ENCODE assay signal across 22 cellular contexts in genomic region chr22:48704335-48704734, GRCh38.
"Had no signal": no experiment of that assay in that cellular context is flagged by ENCODE, and none has a peak within 500 bp of the region (broad histone marks: within the 10 kb centered on the region; RNA-seq: fewer than 3 reads in every experiment).

No MANE protein-coding gene starts in this region.

- H3K27me3 ChIP-seq: brain microvascular endothelial cell, left lung, ovary, thyroid gland, uterus had no signal

- DNase-seq: activated CD4-positive, alpha-beta T cell treated with anti-CD3 and anti-CD28 coated beads for 1 hour; activated CD4-positive, alpha-beta T cell treated with anti-CD3 and anti-CD28 coated beads, Interleukin-2, amount 50 U/mL, for 48 hours; activated gamma-delta T cell; activated naive CD8-positive, alpha-beta T cell treated with anti-CD3 and anti-CD28 coated beads for 36 hours; activated T-cell treated with anti-CD3 and anti-CD28 coated beads, Interleukin-2, amount 50 U/mL, for 4 hours; brain microvascular endothelial cell; cerebellar nuclear complex; dermis blood vessel endothelial cell; effector memory CD8-positive, alpha-beta T cell; foreskin melanocyte; islet precursor cell; mesendoderm; SK-N-SH; T-cell; T-helper 9 cell; thyroid gland; uterus had no signal

- H3K9me3 Mint-ChIP-seq: activated naive CD8-positive, alpha-beta T cell treated with anti-CD3 and anti-CD28 coated beads for 36 hours; activated T-cell treated with anti-CD3 and anti-CD28 coated beads, Interleukin-2, amount 50 U/mL, for 4 hours; effector memory CD8-positive, alpha-beta T cell; nephron; stimulated activated effector memory CD8-positive, alpha-beta T cell treated with anti-CD3 and anti-CD28 coated beads, Interleukin-12 subunit alpha, Interleukin-12 subunit beta, amount 100 ng/mL, for 72 hours; T-cell had no signal

- H3K27ac Mint-ChIP-seq: activated naive CD8-positive, alpha-beta T cell treated with anti-CD3 and anti-CD28 coated beads for 36 hours; effector memory CD8-positive, alpha-beta T cell; nephron; stimulated activated effector memory CD8-positive, alpha-beta T cell treated with anti-CD3 and anti-CD28 coated beads, Interleukin-12 subunit alpha, Interleukin-12 subunit beta, amount 100 ng/mL, for 72 hours; T-cell had no signal

- ATAC-seq: activated T-cell treated with anti-CD3 and anti-CD28 coated beads, Interleukin-2, amount 50 U/mL, for 4 hours; effector memory CD8-positive, alpha-beta T cell; stimulated activated effector memory CD8-positive, alpha-beta T cell treated with anti-CD3 and anti-CD28 coated beads, Interleukin-12 subunit alpha, Interleukin-12 subunit beta, amount 100 ng/mL, for 72 hours; T-cell had no signal

- H3K27ac ChIP-seq: brain microvascular endothelial cell, epithelial cell of prostate, left lung, ovary, thyroid gland, uterus had no signal

- H3K9ac ChIP-seq: SK-N-SH had no signal

- H3K4me3 Mint-ChIP-seq: activated naive CD8-positive, alpha-beta T cell treated with anti-CD3 and anti-CD28 coated beads for 36 hours; activated T-cell treated with anti-CD3 and anti-CD28 coated beads, Interleukin-2, amount 50 U/mL, for 4 hours; effector memory CD8-positive, alpha-beta T cell; nephron; stimulated activated effector memory CD8-positive, alpha-beta T cell treated with anti-CD3 and anti-CD28 coated beads, Interleukin-12 subunit alpha, Interleukin-12 subunit beta, amount 100 ng/mL, for 72 hours; T-cell had no signal

- H3K4me1 ChIP-seq: left lung, thyroid gland, uterus had no signal

- H3K36me3 ChIP-seq: brain microvascular endothelial cell, left lung, ovary, thyroid gland, uterus had no signal

- H3K4me1 Mint-ChIP-seq: activated naive CD8-positive, alpha-beta T cell treated with anti-CD3 and anti-CD28 coated beads for 36 hours; nephron; stimulated activated effector memory CD8-positive, alpha-beta T cell treated with anti-CD3 and anti-CD28 coated beads, Interleukin-12 subunit alpha, Interleukin-12 subunit beta, amount 100 ng/mL, for 72 hours; T-cell had no signal

- H3K4me2 ChIP-seq: SK-N-SH had no signal

- H3K36me3 Mint-ChIP-seq: activated naive CD8-positive, alpha-beta T cell treated with anti-CD3 and anti-CD28 coated beads for 36 hours; stimulated activated effector memory CD8-positive, alpha-beta T cell treated with anti-CD3 and anti-CD28 coated beads, Interleukin-12 subunit alpha, Interleukin-12 subunit beta, amount 100 ng/mL, for 72 hours; T-cell had no signal

- H3K4me3 ChIP-seq: left lung, ovary, thyroid gland, uterus had no signal

- H3K27me3 Mint-ChIP-seq: activated naive CD8-positive, alpha-beta T cell treated with anti-CD3 and anti-CD28 coated beads for 36 hours; T-cell had no signal

- H3K9me3 ChIP-seq: left lung, ovary, SK-N-SH, thyroid gland, uterus had no signal
